ENCODE assay signal across 2 cellular contexts in the genomic region with DNA sequence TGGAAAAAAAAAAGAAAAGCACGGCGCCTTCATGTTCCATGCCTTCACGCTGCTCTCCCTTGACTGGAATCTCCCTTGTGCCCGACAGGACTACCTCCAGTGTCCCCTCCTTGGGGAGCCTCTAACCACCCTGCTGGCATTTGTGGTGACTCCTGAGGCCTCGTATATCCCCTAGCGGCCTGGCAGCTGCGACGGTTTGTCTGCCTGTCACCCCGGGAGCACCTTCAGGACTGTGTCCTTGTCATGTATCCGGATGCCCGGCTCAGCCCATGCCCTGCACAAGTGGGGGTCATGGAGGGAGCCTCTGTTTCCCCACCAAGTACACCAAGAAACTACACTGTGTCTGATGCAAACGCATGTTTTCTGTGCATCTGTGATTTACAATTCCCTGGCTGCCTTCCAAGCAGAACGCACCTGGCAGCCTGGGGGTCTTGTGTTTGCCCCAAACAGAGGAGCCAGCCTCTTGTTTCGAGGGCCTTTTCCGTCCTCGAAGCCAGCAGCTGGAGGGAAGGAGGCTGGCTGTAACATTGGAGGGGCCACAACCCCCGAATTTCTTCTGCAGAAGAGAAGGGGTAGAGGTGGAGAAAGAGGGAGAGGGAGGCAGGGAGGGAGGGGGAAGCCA.
TF ChIP-seq lines count a peak whose summit lies in the region.

No MANE protein-coding gene starts in this region.

TF ChIP-seq in SK-N-SH, 30 proteins besides CTCF, POLR2A, EP300 and RAD21 (continued from another document):
- no peak for TF ChIP-seq RCOR1 (IDR thresholded peaks at IDR 0.05; ENCODE audit: low read length)
- no peak for TF ChIP-seq RFX5 (IDR thresholded peaks at IDR 0.05; ENCODE audit: low read length)
- no peak for TF ChIP-seq FOSL2 (IDR thresholded peaks at IDR 0.05; ENCODE audit: borderline replicate concordance, low read depth)
- no peak for TF ChIP-seq SIN3A (IDR thresholded peaks at IDR 0.05; ENCODE audit: borderline replicate concordance, low read depth, low read length)
- TF ChIP-seq, protein P1, sequence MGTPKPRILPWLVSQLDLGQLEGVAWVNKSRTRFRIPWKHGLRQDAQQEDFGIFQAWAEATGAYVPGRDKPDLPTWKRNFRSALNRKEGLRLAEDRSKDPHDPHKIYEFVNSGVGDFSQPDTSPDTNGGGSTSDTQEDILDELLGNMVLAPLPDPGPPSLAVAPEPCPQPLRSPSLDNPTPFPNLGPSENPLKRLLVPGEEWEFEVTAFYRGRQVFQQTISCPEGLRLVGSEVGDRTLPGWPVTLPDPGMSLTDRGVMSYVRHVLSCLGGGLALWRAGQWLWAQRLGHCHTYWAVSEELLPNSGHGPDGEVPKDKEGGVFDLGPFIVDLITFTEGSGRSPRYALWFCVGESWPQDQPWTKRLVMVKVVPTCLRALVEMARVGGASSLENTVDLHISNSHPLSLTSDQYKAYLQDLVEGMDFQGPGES (IDR thresholded peaks at IDR 0.05; ENCODE audit: low read depth, low read length) = no peak
- TF ChIP-seq, protein P2, sequence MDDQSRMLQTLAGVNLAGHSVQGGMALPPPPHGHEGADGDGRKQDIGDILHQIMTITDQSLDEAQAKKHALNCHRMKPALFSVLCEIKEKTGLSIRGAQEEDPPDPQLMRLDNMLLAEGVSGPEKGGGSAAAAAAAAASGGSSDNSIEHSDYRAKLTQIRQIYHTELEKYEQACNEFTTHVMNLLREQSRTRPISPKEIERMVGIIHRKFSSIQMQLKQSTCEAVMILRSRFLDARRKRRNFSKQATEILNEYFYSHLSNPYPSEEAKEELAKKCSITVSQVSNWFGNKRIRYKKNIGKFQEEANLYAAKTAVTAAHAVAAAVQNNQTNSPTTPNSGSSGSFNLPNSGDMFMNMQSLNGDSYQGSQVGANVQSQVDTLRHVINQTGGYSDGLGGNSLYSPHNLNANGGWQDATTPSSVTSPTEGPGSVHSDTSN (IDR thresholded peaks at IDR 0.05) = no peak
- TF ChIP-seq, protein P3, sequence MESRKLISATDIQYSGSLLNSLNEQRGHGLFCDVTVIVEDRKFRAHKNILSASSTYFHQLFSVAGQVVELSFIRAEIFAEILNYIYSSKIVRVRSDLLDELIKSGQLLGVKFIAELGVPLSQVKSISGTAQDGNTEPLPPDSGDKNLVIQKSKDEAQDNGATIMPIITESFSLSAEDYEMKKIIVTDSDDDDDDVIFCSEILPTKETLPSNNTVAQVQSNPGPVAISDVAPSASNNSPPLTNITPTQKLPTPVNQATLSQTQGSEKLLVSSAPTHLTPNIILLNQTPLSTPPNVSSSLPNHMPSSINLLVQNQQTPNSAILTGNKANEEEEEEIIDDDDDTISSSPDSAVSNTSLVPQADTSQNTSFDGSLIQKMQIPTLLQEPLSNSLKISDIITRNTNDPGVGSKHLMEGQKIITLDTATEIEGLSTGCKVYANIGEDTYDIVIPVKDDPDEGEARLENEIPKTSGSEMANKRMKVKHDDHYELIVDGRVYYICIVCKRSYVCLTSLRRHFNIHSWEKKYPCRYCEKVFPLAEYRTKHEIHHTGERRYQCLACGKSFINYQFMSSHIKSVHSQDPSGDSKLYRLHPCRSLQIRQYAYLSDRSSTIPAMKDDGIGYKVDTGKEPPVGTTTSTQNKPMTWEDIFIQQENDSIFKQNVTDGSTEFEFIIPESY (IDR thresholded peaks at IDR 0.05; ENCODE audit: borderline replicate concordance, low read depth) = no peak
- TF ChIP-seq FOXJ3 (CRISPR knock-in tag; IDR thresholded peaks at IDR 0.05) = no peak
- no peak for TF ChIP-seq POLR2AphosphoS5 (IDR thresholded peaks at IDR 0.05; ENCODE audit: low read depth, low read length)
- TF ChIP-seq GATA2 (CRISPR knock-in tag; IDR thresholded peaks at IDR 0.05) = no peak
- no peak for TF ChIP-seq GABPA (IDR thresholded peaks at IDR 0.05; ENCODE audit: low read depth)
- TF ChIP-seq, protein P4, sequence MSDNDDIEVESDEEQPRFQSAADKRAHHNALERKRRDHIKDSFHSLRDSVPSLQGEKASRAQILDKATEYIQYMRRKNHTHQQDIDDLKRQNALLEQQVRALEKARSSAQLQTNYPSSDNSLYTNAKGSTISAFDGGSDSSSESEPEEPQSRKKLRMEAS (IDR thresholded peaks at IDR 0.05; ENCODE audit: low read depth) = no peak
- TF ChIP-seq YY1 (IDR thresholded peaks at IDR 0.05; ENCODE audit: low read depth) = no peak

TF ChIP-seq in SK-N-SH treated with all-trans-retinoic acid at 6 μM for 48 hours, 23 proteins besides CTCF, POLR2A, EP300 and RAD21 (continued from another document):
- TF ChIP-seq, protein P5, sequence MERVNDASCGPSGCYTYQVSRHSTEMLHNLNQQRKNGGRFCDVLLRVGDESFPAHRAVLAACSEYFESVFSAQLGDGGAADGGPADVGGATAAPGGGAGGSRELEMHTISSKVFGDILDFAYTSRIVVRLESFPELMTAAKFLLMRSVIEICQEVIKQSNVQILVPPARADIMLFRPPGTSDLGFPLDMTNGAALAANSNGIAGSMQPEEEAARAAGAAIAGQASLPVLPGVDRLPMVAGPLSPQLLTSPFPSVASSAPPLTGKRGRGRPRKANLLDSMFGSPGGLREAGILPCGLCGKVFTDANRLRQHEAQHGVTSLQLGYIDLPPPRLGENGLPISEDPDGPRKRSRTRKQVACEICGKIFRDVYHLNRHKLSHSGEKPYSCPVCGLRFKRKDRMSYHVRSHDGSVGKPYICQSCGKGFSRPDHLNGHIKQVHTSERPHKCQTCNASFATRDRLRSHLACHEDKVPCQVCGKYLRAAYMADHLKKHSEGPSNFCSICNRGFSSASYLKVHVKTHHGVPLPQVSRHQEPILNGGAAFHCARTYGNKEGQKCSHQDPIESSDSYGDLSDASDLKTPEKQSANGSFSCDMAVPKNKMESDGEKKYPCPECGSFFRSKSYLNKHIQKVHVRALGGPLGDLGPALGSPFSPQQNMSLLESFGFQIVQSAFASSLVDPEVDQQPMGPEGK (CRISPR knock-in tag; IDR thresholded peaks at IDR 0.05; ENCODE audit: borderline replicate concordance) = no peak
- TF ChIP-seq RARB (CRISPR knock-in tag; IDR thresholded peaks at IDR 0.05) (no peak), ZFP3 (CRISPR knock-in tag; IDR thresholded peaks at IDR 0.05) (no peak), TOX (CRISPR knock-in tag; IDR thresholded peaks at IDR 0.05; ENCODE audit: borderline replicate concordance) (no peak), BACH2 (CRISPR knock-in tag; IDR thresholded peaks at IDR 0.05; ENCODE audit: borderline replicate concordance) (no peak), ZC3H10 (CRISPR knock-in tag; IDR thresholded peaks at IDR 0.05) (no peak), SNAI2 (CRISPR knock-in tag; IDR thresholded peaks at IDR 0.05) (no peak), ZNF8 (CRISPR knock-in tag; IDR thresholded peaks at IDR 0.05) (no peak)
- TF ChIP-seq, protein P6, sequence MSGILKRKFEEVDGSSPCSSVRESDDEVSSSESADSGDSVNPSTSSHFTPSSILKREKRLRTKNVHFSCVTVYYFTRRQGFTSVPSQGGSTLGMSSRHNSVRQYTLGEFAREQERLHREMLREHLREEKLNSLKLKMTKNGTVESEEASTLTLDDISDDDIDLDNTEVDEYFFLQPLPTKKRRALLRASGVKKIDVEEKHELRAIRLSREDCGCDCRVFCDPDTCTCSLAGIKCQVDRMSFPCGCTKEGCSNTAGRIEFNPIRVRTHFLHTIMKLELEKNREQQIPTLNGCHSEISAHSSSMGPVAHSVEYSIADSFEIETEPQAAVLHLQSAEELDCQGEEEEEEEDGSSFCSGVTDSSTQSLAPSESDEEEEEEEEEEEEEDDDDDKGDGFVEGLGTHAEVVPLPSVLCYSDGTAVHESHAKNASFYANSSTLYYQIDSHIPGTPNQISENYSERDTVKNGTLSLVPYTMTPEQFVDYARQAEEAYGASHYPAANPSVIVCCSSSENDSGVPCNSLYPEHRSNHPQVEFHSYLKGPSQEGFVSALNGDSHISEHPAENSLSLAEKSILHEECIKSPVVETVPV (CRISPR knock-in tag; IDR thresholded peaks at IDR 0.05) = no peak
